ENCODE assay signal across 5 cellular contexts in the genomic region with DNA sequence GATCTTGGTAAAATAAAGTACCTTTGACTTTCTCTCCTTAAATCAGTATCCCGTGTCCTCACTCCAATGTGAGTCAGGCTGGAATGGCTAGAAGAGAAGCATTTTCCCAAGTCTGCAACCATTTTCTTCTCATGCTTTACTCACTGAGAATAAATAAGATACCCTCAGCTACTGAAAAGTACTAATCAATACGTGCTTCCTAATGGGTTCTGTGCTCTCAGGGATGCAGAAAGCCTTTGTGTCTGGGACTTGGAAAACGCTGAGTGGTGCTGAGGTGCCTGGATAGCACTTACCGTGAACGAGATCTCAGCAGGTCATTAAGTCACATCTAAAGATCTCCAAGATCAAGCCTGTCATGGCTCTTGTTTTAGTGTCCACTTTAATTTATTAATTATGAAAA.
"Had no signal": no experiment of that assay in that cellular context is flagged by ENCODE, and none has a peak within 500 bp of the region (broad histone marks: within the 10 kb centered on the region; RNA-seq: fewer than 3 reads in every experiment).

No MANE protein-coding gene starts in this region.

- DNase-seq: H9, HCEC 1CT, KBM-7 had no signal

- H3K4me2 ChIP-seq: GM23338 had no signal

- H3K4me3 ChIP-seq: GM23338 had no signal

- ATAC-seq: GM23338, HepG2 had no signal
